Comparison of ENCODE assay signal across 14 cellular contexts in the genomic region with DNA sequence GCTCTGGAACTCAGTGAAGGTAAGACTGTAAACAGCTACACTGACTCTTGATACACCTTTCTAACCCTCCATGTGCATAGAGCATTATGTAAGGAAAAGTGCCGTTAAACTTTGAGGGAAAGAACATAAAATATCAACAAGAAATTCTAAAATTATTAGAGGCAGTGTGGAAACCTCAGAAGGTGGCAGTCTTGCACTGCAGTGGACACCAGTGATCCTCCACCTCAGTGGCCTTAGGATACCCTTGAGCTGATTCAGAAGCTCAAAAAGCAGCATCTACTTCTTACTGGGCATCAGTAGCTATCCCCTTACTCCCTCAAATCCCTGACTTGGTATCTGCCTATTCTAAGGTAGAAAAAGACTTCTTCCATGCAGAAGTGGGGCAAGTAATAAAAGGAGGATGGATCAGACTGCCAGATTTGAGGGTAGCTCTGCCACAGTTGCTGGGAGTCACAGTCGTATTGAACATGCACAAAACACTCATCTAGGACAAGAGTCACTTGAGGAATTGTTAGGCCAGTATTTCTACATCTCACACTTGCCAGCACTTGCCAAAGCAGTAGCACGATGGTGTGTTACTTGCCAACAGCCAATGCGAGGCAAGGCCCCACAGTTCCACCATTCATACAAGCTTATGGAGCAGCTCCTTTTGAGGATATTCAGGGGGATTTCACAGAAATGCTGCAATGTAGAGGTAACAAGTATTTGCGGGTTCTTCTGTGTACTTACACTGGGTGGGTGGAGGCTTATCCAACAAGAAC.
"Had no signal": no experiment of that assay in that cellular context is flagged by ENCODE, and none has a peak within 500 bp of the region (broad histone marks: within the 10 kb centered on the region; RNA-seq: fewer than 3 reads in every experiment).

No MANE protein-coding gene starts in this region.

- FAIRE-seq: colon, keratinocyte, small intestine had no signal

- H3K36me3 ChIP-seq: ascending aorta, cardiac muscle cell, gastrocnemius medialis, transverse colon had no signal

- H3K9me3 ChIP-seq: ascending aorta, gastrocnemius medialis, transverse colon had no signal

- H3K27ac ChIP-seq: ascending aorta, cardiac muscle cell, gastrocnemius medialis, transverse colon had no signal

- H3K4me3 ChIP-seq: ascending aorta, cardiac muscle cell, gastrocnemius medialis, transverse colon had no signal

- H3K27me3 ChIP-seq: ascending aorta, cardiac muscle cell, gastrocnemius medialis, transverse colon had no signal

- H3K4me1 ChIP-seq: ascending aorta, gastrocnemius medialis, transverse colon had no signal

- DNase-seq: activated CD4-positive, alpha-beta T cell treated with anti-CD3 and anti-CD28 coated beads for 48 hours; activated CD8-positive, alpha-beta memory T cell treated with anti-CD3 and anti-CD28 coated beads, Interleukin-2, amount 50 U/mL, for 48 hours; activated CD8-positive, alpha-beta T cell treated with anti-CD3 and anti-CD28 coated beads, Interleukin-2, amount 10 ng/mL, durations not matched to agents 7 days and 5 days; activated naive CD4-positive, alpha-beta T cell; activated naive CD8-positive, alpha-beta T cell treated with anti-CD3 and anti-CD28 coated beads, Interleukin-2, amount 50 U/mL, for 24 hours; gastrocnemius medialis; naive thymus-derived CD4-positive, alpha-beta T cell; T1000; transverse colon had no signal
